1 cellular context compared by ENCODE assay signal in the genomic region with DNA sequence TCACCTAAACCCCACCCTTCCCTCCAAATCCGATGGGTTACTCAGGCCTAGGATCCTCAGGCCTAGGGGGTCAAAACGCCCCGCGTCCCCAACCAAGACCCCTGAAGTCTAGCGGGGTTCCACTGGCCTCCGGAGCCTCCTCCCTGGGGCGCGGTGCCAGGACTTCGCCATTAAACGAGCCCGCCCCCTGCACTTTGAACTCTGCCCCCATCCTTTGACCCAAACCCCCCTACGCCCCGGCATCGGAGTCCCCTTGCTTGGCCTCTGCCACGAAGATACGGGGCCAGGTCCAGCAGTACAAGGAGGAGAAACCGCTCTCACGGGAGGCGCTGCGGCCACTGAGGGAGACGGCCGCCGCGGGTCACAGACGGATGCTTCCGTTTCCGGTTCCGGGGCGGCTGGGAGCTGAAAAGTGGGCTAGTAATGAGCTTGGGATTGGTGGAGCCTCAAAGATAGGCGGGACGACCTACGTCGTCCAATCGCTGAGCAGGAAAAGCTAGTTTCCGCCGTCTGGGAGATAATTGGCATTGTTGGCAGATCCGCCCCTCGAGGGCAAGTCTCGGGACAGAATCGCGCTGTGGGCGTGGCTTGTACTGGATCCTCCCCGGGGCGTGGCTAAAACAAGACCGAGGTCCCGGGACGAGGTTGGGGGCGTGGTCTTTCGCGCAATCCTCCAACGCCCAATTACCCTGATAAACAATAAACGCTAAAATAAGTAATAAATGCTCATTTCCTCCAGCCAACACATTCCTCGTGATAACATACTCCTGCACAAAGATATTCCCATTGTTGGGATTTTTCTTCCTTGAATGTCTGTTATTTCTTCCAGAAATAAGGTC.
TF ChIP-seq lines count a peak whose summit lies in the region.

No MANE protein-coding gene starts in this region.

TF ChIP-seq in HepG2, 621 proteins besides CTCF, POLR2A, EP300 and RAD21 (continued from another document and continues in another):
- TF ChIP-seq, protein P1, sequence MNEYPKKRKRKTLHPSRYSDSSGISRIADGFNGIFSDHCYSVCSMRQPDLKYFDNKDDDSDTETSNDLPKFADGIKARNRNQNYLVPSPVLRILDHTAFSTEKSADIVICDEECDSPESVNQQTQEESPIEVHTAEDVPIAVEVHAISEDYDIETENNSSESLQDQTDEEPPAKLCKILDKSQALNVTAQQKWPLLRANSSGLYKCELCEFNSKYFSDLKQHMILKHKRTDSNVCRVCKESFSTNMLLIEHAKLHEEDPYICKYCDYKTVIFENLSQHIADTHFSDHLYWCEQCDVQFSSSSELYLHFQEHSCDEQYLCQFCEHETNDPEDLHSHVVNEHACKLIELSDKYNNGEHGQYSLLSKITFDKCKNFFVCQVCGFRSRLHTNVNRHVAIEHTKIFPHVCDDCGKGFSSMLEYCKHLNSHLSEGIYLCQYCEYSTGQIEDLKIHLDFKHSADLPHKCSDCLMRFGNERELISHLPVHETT (CRISPR knock-in tag; conservative IDR thresholded peaks at IDR 0.05), result peak; percentile 95
- TF ChIP-seq ZNF816 (CRISPR knock-in tag; IDR thresholded peaks at IDR 0.05; ENCODE audit: borderline replicate concordance) (no peak), AHR (CRISPR knock-in tag; IDR thresholded peaks at IDR 0.05) (peak; percentile 64; the same call in 1 of the 2 replicates), U2AF2 (IDR thresholded peaks at IDR 0.05; ENCODE audit: low read depth, low read length) (no peak), ZNF781 (CRISPR knock-in tag; IDR thresholded peaks at IDR 0.05; ENCODE audit: borderline replicate concordance, not compliant biosample characterization) (peak; percentile 58), ZSCAN21 (CRISPR knock-in tag; IDR thresholded peaks at IDR 0.05; ENCODE audit: borderline replicate concordance) (no peak), HDAC1 (CRISPR knock-in tag; IDR thresholded peaks at IDR 0.05) (peak; percentile 88), RBM22 (optimal IDR thresholded peaks at IDR 0.05; ENCODE audit: low read length) (no peak), SP1 (IDR thresholded peaks at IDR 0.05) (peak; percentile 28; the same call in 1 of the 2 replicates), SP1 (CRISPR knock-in tag; IDR thresholded peaks at IDR 0.05) (peak; percentile 62), NPAS2 (CRISPR knock-in tag; IDR thresholded peaks at IDR 0.05; ENCODE audit: borderline replicate concordance) (no peak), ZNF546 (CRISPR knock-in tag; conservative IDR thresholded peaks at IDR 0.05) (0 out of 2 replicates have a peak, but pooled peaks have one; percentile 29), POLR2G (IDR thresholded peaks at IDR 0.05; ENCODE audit: low read depth, low read length) (peak; percentile 98), FOXP1 (IDR thresholded peaks at IDR 0.05) (no peak), FOXP1 (CRISPR knock-in tag; IDR thresholded peaks at IDR 0.05) (no peak), HHEX (CRISPR knock-in tag; IDR thresholded peaks at IDR 0.05) (no peak), REXO4 (CRISPR knock-in tag; IDR thresholded peaks at IDR 0.05; ENCODE audit: borderline replicate concordance) (no peak), ZBTB7B (CRISPR knock-in tag; IDR thresholded peaks at IDR 0.05) (no peak), ZNF670 (CRISPR knock-in tag; IDR thresholded peaks at IDR 0.05; ENCODE audit: borderline replicate concordance) (no peak), ZNF629 (CRISPR knock-in tag; conservative IDR thresholded peaks at IDR 0.05) (no peak), SOX6 (IDR thresholded peaks at IDR 0.05) (no peak), SOX6 (CRISPR knock-in tag; IDR thresholded peaks at IDR 0.05) (peak; percentile 76), HNRNPL (IDR thresholded peaks at IDR 0.05; ENCODE audit: low read depth, low read length) (peak; percentile 66; the same call in 1 of the 2 replicates), ZMYM3 (CRISPR knock-in tag; IDR thresholded peaks at IDR 0.05) (peak; percentile 43; the same call in 1 of the 2 replicates), ZNF549 (CRISPR knock-in tag; IDR thresholded peaks at IDR 0.05) (no peak), RARA (CRISPR knock-in tag; IDR thresholded peaks at IDR 0.05) (peak; percentile 42), ZZZ3 (CRISPR knock-in tag; IDR thresholded peaks at IDR 0.05; ENCODE audit: borderline replicate concordance) (no peak), ZNF747 (CRISPR knock-in tag; IDR thresholded peaks at IDR 0.05; ENCODE audit: borderline replicate concordance) (peak; percentile 28; the same call in 1 of the 2 replicates), NFKBIZ (CRISPR knock-in tag; IDR thresholded peaks at IDR 0.05) (no peak), JUN (CRISPR knock-in tag; IDR thresholded peaks at IDR 0.05) (no peak), MZF1 (CRISPR knock-in tag; IDR thresholded peaks at IDR 0.05; ENCODE audit: borderline replicate concordance) (no peak), TGIF2 (CRISPR knock-in tag; IDR thresholded peaks at IDR 0.05) (peak; percentile 58; the same call in 1 of the 2 replicates), SATB2 (CRISPR knock-in tag; IDR thresholded peaks at IDR 0.05) (0 out of 2 replicates have a peak, but pooled peaks have one; percentile 48), RFX5 (IDR thresholded peaks at IDR 0.05; ENCODE audit: low read depth, low read length) (no peak)
- TF ChIP-seq, protein P2, sequence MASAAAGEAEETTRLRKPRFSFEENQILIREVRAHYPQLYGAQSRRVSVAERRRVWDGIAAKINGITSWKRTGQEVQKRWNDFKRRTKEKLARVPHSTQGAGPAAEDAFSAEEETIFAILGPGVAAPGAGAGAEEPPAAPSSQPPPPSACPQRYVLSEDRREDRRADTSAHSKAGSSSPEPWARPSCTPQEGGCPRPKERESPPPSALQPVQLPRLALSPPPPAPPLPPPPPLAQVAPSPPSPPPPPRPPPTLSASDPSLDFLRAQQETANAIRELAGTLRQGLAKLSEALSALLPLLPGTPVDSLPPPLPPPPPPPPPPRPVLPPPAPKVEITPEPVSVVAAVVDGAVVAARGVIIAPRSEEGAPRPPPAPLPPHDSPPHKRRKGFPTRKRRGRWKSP (CRISPR knock-in tag; IDR thresholded peaks at IDR 0.05), result peak; percentile 27
- TF ChIP-seq, protein P3, sequence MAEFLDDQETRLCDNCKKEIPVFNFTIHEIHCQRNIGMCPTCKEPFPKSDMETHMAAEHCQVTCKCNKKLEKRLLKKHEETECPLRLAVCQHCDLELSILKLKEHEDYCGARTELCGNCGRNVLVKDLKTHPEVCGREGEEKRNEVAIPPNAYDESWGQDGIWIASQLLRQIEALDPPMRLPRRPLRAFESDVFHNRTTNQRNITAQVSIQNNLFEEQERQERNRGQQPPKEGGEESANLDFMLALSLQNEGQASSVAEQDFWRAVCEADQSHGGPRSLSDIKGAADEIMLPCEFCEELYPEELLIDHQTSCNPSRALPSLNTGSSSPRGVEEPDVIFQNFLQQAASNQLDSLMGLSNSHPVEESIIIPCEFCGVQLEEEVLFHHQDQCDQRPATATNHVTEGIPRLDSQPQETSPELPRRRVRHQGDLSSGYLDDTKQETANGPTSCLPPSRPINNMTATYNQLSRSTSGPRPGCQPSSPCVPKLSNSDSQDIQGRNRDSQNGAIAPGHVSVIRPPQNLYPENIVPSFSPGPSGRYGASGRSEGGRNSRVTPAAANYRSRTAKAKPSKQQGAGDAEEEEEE (CRISPR knock-in tag; IDR thresholded peaks at IDR 0.05; ENCODE audit: borderline replicate concordance), result no peak
- TF ChIP-seq, protein P4, sequence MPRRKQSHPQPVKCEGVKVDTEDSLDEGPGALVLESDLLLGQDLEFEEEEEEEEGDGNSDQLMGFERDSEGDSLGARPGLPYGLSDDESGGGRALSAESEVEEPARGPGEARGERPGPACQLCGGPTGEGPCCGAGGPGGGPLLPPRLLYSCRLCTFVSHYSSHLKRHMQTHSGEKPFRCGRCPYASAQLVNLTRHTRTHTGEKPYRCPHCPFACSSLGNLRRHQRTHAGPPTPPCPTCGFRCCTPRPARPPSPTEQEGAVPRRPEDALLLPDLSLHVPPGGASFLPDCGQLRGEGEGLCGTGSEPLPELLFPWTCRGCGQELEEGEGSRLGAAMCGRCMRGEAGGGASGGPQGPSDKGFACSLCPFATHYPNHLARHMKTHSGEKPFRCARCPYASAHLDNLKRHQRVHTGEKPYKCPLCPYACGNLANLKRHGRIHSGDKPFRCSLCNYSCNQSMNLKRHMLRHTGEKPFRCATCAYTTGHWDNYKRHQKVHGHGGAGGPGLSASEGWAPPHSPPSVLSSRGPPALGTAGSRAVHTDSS (CRISPR knock-in tag; conservative IDR thresholded peaks at IDR 0.05), result no peak
- TF ChIP-seq, protein P5, sequence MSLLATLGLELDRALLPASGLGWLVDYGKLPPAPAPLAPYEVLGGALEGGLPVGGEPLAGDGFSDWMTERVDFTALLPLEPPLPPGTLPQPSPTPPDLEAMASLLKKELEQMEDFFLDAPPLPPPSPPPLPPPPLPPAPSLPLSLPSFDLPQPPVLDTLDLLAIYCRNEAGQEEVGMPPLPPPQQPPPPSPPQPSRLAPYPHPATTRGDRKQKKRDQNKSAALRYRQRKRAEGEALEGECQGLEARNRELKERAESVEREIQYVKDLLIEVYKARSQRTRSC (CRISPR knock-in tag; IDR thresholded peaks at IDR 0.05; ENCODE audit: low read depth), result no peak
- TF ChIP-seq, protein P6, sequence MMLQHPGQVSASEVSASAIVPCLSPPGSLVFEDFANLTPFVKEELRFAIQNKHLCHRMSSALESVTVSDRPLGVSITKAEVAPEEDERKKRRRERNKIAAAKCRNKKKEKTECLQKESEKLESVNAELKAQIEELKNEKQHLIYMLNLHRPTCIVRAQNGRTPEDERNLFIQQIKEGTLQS (CRISPR knock-in tag; IDR thresholded peaks at IDR 0.05), result peak; percentile 5; the same call in 1 of the 2 replicates
- TF ChIP-seq, protein P7, sequence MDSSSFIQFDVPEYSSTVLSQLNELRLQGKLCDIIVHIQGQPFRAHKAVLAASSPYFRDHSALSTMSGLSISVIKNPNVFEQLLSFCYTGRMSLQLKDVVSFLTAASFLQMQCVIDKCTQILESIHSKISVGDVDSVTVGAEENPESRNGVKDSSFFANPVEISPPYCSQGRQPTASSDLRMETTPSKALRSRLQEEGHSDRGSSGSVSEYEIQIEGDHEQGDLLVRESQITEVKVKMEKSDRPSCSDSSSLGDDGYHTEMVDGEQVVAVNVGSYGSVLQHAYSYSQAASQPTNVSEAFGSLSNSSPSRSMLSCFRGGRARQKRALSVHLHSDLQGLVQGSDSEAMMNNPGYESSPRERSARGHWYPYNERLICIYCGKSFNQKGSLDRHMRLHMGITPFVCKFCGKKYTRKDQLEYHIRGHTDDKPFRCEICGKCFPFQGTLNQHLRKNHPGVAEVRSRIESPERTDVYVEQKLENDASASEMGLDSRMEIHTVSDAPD (CRISPR knock-in tag; IDR thresholded peaks at IDR 0.05), result no peak
- TF ChIP-seq, protein P8, sequence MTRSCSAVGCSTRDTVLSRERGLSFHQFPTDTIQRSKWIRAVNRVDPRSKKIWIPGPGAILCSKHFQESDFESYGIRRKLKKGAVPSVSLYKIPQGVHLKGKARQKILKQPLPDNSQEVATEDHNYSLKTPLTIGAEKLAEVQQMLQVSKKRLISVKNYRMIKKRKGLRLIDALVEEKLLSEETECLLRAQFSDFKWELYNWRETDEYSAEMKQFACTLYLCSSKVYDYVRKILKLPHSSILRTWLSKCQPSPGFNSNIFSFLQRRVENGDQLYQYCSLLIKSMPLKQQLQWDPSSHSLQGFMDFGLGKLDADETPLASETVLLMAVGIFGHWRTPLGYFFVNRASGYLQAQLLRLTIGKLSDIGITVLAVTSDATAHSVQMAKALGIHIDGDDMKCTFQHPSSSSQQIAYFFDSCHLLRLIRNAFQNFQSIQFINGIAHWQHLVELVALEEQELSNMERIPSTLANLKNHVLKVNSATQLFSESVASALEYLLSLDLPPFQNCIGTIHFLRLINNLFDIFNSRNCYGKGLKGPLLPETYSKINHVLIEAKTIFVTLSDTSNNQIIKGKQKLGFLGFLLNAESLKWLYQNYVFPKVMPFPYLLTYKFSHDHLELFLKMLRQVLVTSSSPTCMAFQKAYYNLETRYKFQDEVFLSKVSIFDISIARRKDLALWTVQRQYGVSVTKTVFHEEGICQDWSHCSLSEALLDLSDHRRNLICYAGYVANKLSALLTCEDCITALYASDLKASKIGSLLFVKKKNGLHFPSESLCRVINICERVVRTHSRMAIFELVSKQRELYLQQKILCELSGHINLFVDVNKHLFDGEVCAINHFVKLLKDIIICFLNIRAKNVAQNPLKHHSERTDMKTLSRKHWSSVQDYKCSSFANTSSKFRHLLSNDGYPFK (CRISPR knock-in tag; IDR thresholded peaks at IDR 0.05; ENCODE audit: borderline replicate concordance), result peak; percentile 91; the same call in 1 of the 2 replicates
- TF ChIP-seq, protein P9, sequence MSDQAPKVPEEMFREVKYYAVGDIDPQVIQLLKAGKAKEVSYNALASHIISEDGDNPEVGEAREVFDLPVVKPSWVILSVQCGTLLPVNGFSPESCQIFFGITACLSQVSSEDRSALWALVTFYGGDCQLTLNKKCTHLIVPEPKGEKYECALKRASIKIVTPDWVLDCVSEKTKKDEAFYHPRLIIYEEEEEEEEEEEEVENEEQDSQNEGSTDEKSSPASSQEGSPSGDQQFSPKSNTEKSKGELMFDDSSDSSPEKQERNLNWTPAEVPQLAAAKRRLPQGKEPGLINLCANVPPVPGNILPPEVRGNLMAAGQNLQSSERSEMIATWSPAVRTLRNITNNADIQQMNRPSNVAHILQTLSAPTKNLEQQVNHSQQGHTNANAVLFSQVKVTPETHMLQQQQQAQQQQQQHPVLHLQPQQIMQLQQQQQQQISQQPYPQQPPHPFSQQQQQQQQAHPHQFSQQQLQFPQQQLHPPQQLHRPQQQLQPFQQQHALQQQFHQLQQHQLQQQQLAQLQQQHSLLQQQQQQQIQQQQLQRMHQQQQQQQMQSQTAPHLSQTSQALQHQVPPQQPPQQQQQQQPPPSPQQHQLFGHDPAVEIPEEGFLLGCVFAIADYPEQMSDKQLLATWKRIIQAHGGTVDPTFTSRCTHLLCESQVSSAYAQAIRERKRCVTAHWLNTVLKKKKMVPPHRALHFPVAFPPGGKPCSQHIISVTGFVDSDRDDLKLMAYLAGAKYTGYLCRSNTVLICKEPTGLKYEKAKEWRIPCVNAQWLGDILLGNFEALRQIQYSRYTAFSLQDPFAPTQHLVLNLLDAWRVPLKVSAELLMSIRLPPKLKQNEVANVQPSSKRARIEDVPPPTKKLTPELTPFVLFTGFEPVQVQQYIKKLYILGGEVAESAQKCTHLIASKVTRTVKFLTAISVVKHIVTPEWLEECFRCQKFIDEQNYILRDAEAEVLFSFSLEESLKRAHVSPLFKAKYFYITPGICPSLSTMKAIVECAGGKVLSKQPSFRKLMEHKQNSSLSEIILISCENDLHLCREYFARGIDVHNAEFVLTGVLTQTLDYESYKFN (CRISPR knock-in tag; conservative IDR thresholded peaks at IDR 0.05), result peak; percentile 65
